Comparison of ENCODE assay signal across 16 cellular contexts in genomic region chr17:83180996-83181481, GRCh38.
A peak's percentile ranks its signal among the peaks of the same experiment; 100 is the strongest.
DNase-seq lines count a peak whose midpoint lies in the region; ATAC-seq lines count a peak whose summit lies in the region.
"Had no signal": no experiment of that assay in that cellular context is flagged by ENCODE, and none has a peak within 500 bp of the region (broad histone marks: within the 10 kb centered on the region; RNA-seq: fewer than 3 reads in every experiment).

No MANE protein-coding gene starts in this region.

- H3K27ac ChIP-seq in Karpas-422 (ENCODE audit: low read length) = no peak overlapping the region
- H3K27ac ChIP-seq: C4-2B, neural progenitor cell, right lobe of liver, SJCRH30 had no signal

- H3K9me2 ChIP-seq in Karpas-422 (replicated peaks; ENCODE audit: insufficient read depth, low read length) = no peaks in the 10 kb centered on the region

- no peaks in the 10 kb centered on the region for H4K20me1 ChIP-seq in Karpas-422 (ENCODE audit: insufficient read depth, low read depth, low read length)

- no peak for DNase-seq in activated naive CD8-positive, alpha-beta T cell treated with anti-CD3 and anti-CD28 coated beads, Interleukin-2, amount 50 U/mL, for 24 hours
- no peak for DNase-seq in activated naive CD8-positive, alpha-beta T cell treated with anti-CD3 and anti-CD28 coated beads for 36 hours
- DNase-seq in Karpas-422 (peak; percentile 83), superior temporal gyrus (ENCODE audit: extremely low spot score) (no peak), NCI-H2227 treated with DMSO at 0.1 percent for 48 hours (lab: John Stamatoyannopoulos, UW) (no peak)
- DNase-seq in stimulated activated naive CD8-positive, alpha-beta T cell treated with anti-CD3 and anti-CD28 coated beads, Interleukin-15, Interleukin-2, amounts not matched to agents 100 U/mL and 50 U/mL, for 24 hours = peak; percentile 2
- DNase-seq: NCI-H1436 treated with DMSO at 0.1 percent for 48 hours; stimulated activated CD4-positive, alpha-beta T cell treated with anti-CD3 and anti-CD28 coated beads, Interleukin-4, amount 100 ng/mL, for 1 hour had no signal

- H3K4me2 ChIP-seq in Karpas-422 (ENCODE audit: low read depth, low read length, poor library complexity, severe bottlenecking) = no peak overlapping the region
- H3K4me2 ChIP-seq: neural progenitor cell had no signal

- H3K27me3 ChIP-seq in Karpas-422 (ENCODE audit: low read length) = no peaks in the 10 kb centered on the region
- H3K27me3 ChIP-seq: neural progenitor cell, right lobe of liver had no signal

- H3K79me2 ChIP-seq in Karpas-422 (ENCODE audit: low read length) = no peaks in the 10 kb centered on the region

- H3K4me3 ChIP-seq in Karpas-422 (ENCODE audit: low read length) = no peak overlapping the region
- H3K4me3 ChIP-seq: neural progenitor cell, right lobe of liver, SJCRH30 had no signal

- H3K36me3 ChIP-seq in Karpas-422 (ENCODE audit: insufficient read depth, low read length) = no peaks in the 10 kb centered on the region
- H3K36me3 ChIP-seq: neural progenitor cell, right lobe of liver, SJCRH30 had no signal

- intact Hi-C loops in dendritic cell treated with granulocyte-macrophage colony-stimulating factor and Interleukin-4, amounts not matched to agents 40 ng/mL and 50 ng/mL, for 4 days (cut with micrococcal nuclease) = no loop called here

- H3K9me3 Mint-ChIP-seq in activated naive CD8-positive, alpha-beta T cell treated with anti-CD3 and anti-CD28 coated beads, Interleukin-2, amount 50 U/mL, for 24 hours = no peaks in the 10 kb centered on the region
- H3K9me3 Mint-ChIP-seq in activated naive CD8-positive, alpha-beta T cell treated with anti-CD3 and anti-CD28 coated beads for 36 hours = no peaks in the 10 kb centered on the region
- no peaks in the 10 kb centered on the region for H3K9me3 Mint-ChIP-seq in dendritic cell treated with granulocyte-macrophage colony-stimulating factor and Interleukin-4, amounts not matched to agents 40 ng/mL and 50 ng/mL, for 4 days
- H3K9me3 Mint-ChIP-seq: neural progenitor cell; stimulated activated memory B cell treated with anti-CD40 and anti-IgM and Interleukin-4, amounts not matched to agents 10 μg/mL and 1 μg/mL and 100 μg/mL, for 72 hours had no signal

- H3K36me3 Mint-ChIP-seq in activated naive CD8-positive, alpha-beta T cell treated with anti-CD3 and anti-CD28 coated beads, Interleukin-2, amount 50 U/mL, for 24 hours (ENCODE audit: low read depth) = no peaks in the 10 kb centered on the region
- H3K36me3 Mint-ChIP-seq in activated naive CD8-positive, alpha-beta T cell treated with anti-CD3 and anti-CD28 coated beads for 36 hours = no peaks in the 10 kb centered on the region
- H3K36me3 Mint-ChIP-seq in dendritic cell treated with granulocyte-macrophage colony-stimulating factor and Interleukin-4, amounts not matched to agents 40 ng/mL and 50 ng/mL, for 4 days (ENCODE audit: low read depth) = no peaks in the 10 kb centered on the region
- H3K36me3 Mint-ChIP-seq: IgD-negative memory B cell; neural progenitor cell; stimulated activated memory B cell treated with anti-CD40 and anti-IgM and Interleukin-4, amounts not matched to agents 10 μg/mL and 1 μg/mL and 100 μg/mL, for 72 hours had no signal

- H3K9ac ChIP-seq in Karpas-422 (ENCODE audit: low read length) = no peak overlapping the region
- H3K9ac ChIP-seq: neural progenitor cell had no signal

- no peaks in the 10 kb centered on the region for H3K4me1 Mint-ChIP-seq in activated naive CD8-positive, alpha-beta T cell treated with anti-CD3 and anti-CD28 coated beads, Interleukin-2, amount 50 U/mL, for 24 hours
- H3K4me1 Mint-ChIP-seq in activated naive CD8-positive, alpha-beta T cell treated with anti-CD3 and anti-CD28 coated beads for 36 hours = no peaks in the 10 kb centered on the region
- H3K4me1 Mint-ChIP-seq in dendritic cell treated with granulocyte-macrophage colony-stimulating factor and Interleukin-4, amounts not matched to agents 40 ng/mL and 50 ng/mL, for 4 days (ENCODE audit: low read depth) = peaks cover 32% of the 10 kb centered on the region

- no peak overlapping the region for H3K4me3 Mint-ChIP-seq in activated naive CD8-positive, alpha-beta T cell treated with anti-CD3 and anti-CD28 coated beads, Interleukin-2, amount 50 U/mL, for 24 hours
- H3K4me3 Mint-ChIP-seq in activated naive CD8-positive, alpha-beta T cell treated with anti-CD3 and anti-CD28 coated beads for 36 hours = no peak overlapping the region
- H3K4me3 Mint-ChIP-seq in dendritic cell treated with granulocyte-macrophage colony-stimulating factor and Interleukin-4, amounts not matched to agents 40 ng/mL and 50 ng/mL, for 4 days = no peak overlapping the region
- H3K4me3 Mint-ChIP-seq: IgD-negative memory B cell; stimulated activated memory B cell treated with anti-CD40 and anti-IgM and Interleukin-4, amounts not matched to agents 10 μg/mL and 1 μg/mL and 100 μg/mL, for 72 hours had no signal

- H3K27ac Mint-ChIP-seq in activated naive CD8-positive, alpha-beta T cell treated with anti-CD3 and anti-CD28 coated beads, Interleukin-2, amount 50 U/mL, for 24 hours = no peak overlapping the region
- no peak overlapping the region for H3K27ac Mint-ChIP-seq in activated naive CD8-positive, alpha-beta T cell treated with anti-CD3 and anti-CD28 coated beads for 36 hours
- peak overlapping the region; percentile 8 for H3K27ac Mint-ChIP-seq in dendritic cell treated with granulocyte-macrophage colony-stimulating factor and Interleukin-4, amounts not matched to agents 40 ng/mL and 50 ng/mL, for 4 days
- H3K27ac Mint-ChIP-seq: IgD-negative memory B cell; stimulated activated memory B cell treated with anti-CD40 and anti-IgM and Interleukin-4, amounts not matched to agents 10 μg/mL and 1 μg/mL and 100 μg/mL, for 72 hours had no signal

- peaks cover 13% of the 10 kb centered on the region for H3K4me1 ChIP-seq in Karpas-422 (ENCODE audit: low read length)
- H3K4me1 ChIP-seq: neural progenitor cell, right lobe of liver had no signal

- H2AFZ ChIP-seq in Karpas-422 (ENCODE audit: low read length) = no peak overlapping the region
- H2AFZ ChIP-seq: neural progenitor cell had no signal

- no peaks in the 10 kb centered on the region for H3K27me3 Mint-ChIP-seq in activated naive CD8-positive, alpha-beta T cell treated with anti-CD3 and anti-CD28 coated beads, Interleukin-2, amount 50 U/mL, for 24 hours
- H3K27me3 Mint-ChIP-seq in activated naive CD8-positive, alpha-beta T cell treated with anti-CD3 and anti-CD28 coated beads for 36 hours = no peaks in the 10 kb centered on the region
- H3K27me3 Mint-ChIP-seq in dendritic cell treated with granulocyte-macrophage colony-stimulating factor and Interleukin-4, amounts not matched to agents 40 ng/mL and 50 ng/mL, for 4 days = peaks cover 11% of the 10 kb centered on the region
- H3K27me3 Mint-ChIP-seq: IgD-negative memory B cell had no signal

- no peaks in the 10 kb centered on the region for H3K9me3 ChIP-seq in Karpas-422 (ENCODE audit: low read length)
- H3K9me3 ChIP-seq: right lobe of liver, SJCRH30 had no signal

- ATAC-seq in activated naive CD8-positive, alpha-beta T cell treated with anti-CD3 and anti-CD28 coated beads, Interleukin-2, amount 50 U/mL, for 24 hours = peak; percentile 58
- ATAC-seq in stimulated activated naive CD8-positive, alpha-beta T cell treated with anti-CD3 and anti-CD28 coated beads, Interleukin-15, Interleukin-2, amounts not matched to agents 100 U/mL and 50 U/mL, for 24 hours = peak; percentile 37
- no peak for ATAC-seq in HG03196 (IDR thresholded peaks at IDR 0.05; ENCODE audit: unreplicated experiment)
- ATAC-seq: right lobe of liver; stimulated activated memory B cell treated with anti-CD40 and anti-IgM and Interleukin-4, amounts not matched to agents 10 μg/mL and 1 μg/mL and 100 μg/mL, for 72 hours had no signal

Comparison
In these comparisons a context has a peak if more than half of its experiments do, and no peak if none do; other contexts are left out.
1. DNase-seq: peak in Karpas-422 (single experiment) and stimulated activated naive CD8-positive, alpha-beta T cell treated with anti-CD3 and anti-CD28 coated beads, Interleukin-15, Interleukin-2, amounts not matched to agents 100 U/mL and 50 U/mL, for 24 hours (single experiment); none in activated naive CD8-positive, alpha-beta T cell treated with anti-CD3 and anti-CD28 coated beads, Interleukin-2, amount 50 U/mL, for 24 hours (single experiment), activated naive CD8-positive, alpha-beta T cell treated with anti-CD3 and anti-CD28 coated beads for 36 hours (single experiment), superior temporal gyrus (single experiment) and NCI-H2227 treated with DMSO at 0.1 percent for 48 hours (single experiment).